In the genomic region with DNA sequence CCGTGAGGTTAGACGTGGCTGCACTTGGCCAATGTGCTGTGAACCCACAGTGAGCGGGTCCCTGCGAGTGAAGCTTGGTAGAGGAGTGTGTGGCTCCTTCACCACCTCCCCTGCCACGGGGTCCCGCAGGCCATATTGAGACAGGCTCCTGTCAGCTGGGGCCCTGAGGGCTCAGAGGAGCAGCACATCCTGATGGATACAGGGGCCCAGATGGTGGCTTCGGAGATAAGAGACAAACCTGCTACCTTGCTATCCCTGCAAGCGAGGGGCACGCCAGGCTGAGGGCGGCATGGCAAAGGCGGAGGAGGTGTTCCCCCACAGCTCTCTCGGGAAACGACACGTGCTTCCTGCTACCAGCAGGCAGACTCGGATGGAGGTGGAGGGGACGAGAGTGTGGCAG, we compare ENCODE assay signal across 28 cellular contexts. TPM values are rescaled to one million over a fixed set of nuclear protein-coding genes. Genes with fewer than 3 reads are reported as not detected.
"Had no signal": no experiment of that assay in that cellular context is flagged by ENCODE, and none has a peak within 500 bp of the region (broad histone marks: within the 10 kb centered on the region; RNA-seq: fewer than 3 reads in every experiment).

No MANE protein-coding gene starts in this region.

- H3K27me3 ChIP-seq: colonic mucosa, thyroid gland had no signal

- H3K27ac Mint-ChIP-seq: activated naive CD4-positive, alpha-beta T cell treated with anti-CD3 and anti-CD28 coated beads, Interleukin-2, amount 10 ng/mL, durations not matched to agents 7 days and 5 days; activated naive CD8-positive, alpha-beta T cell treated with anti-CD3 and anti-CD28 coated beads, Interleukin-2, amount 50 U/mL, for 24 hours; endodermal cell; naive thymus-derived CD4-positive, alpha-beta T cell had no signal

- H3K4me3 ChIP-seq: colonic mucosa, thyroid gland had no signal

- H3K9me3 ChIP-seq: colonic mucosa, thyroid gland had no signal

- DNase-seq: activated CD4-positive, alpha-beta T cell treated with anti-CD3 and anti-CD28 coated beads, Interleukin-2, amount 50 U/mL, for 1 hour; activated CD4-positive, CD25-positive, alpha-beta regulatory T cell treated with anti-CD3 and anti-CD28 coated beads, Interleukin-2, amount 50 U/mL, for 72 hours; activated CD8-positive, alpha-beta memory T cell treated with anti-CD3 and anti-CD28 coated beads, Interleukin-2, amount 50 U/mL, for 4 hours; activated effector memory CD4-positive, alpha-beta T cell treated with Interleukin-2 at 50 U/mL for 16 hours; activated naive CD4-positive, alpha-beta T cell treated with anti-CD3 and anti-CD28 coated beads, Interleukin-2, amount 10 ng/mL, durations not matched to agents 7 days and 5 days; activated naive CD8-positive, alpha-beta T cell treated with anti-CD3 and anti-CD28 coated beads, Interleukin-2, amount 50 U/mL, for 24 hours; activated T-cell treated with anti-CD3 and anti-CD28 coated beads, Interleukin-2, amount 50 U/mL, for 4 hours; anterior cingulate cortex; brain microvascular endothelial cell; central memory CD4-positive, alpha-beta T cell; colonic mucosa; endodermal cell; foreskin fibroblast; hypothalamus; islet precursor cell; mesenchymal stem cell; naive thymus-derived CD4-positive, alpha-beta T cell; stimulated activated CD4-positive, alpha-beta T cell treated with anti-CD3 and anti-CD28 coated beads, Interleukin-4, amount 100 ng/mL, for 4 hours; stimulated activated naive CD4-positive, alpha-beta T cell; T1000; thyroid gland had no signal

- H3K27ac ChIP-seq: brain microvascular endothelial cell, colonic mucosa, epithelial cell of prostate, thyroid gland had no signal

- H3K4me3 Mint-ChIP-seq: activated naive CD4-positive, alpha-beta T cell treated with anti-CD3 and anti-CD28 coated beads, Interleukin-2, amount 10 ng/mL, durations not matched to agents 7 days and 5 days; activated naive CD8-positive, alpha-beta T cell treated with anti-CD3 and anti-CD28 coated beads, Interleukin-2, amount 50 U/mL, for 24 hours; activated T-cell treated with anti-CD3 and anti-CD28 coated beads, Interleukin-2, amount 50 U/mL, for 4 hours; endodermal cell; naive thymus-derived CD4-positive, alpha-beta T cell had no signal

- H3K4me1 ChIP-seq: colonic mucosa, thyroid gland had no signal

- H3K36me3 ChIP-seq: brain microvascular endothelial cell, colonic mucosa, thyroid gland had no signal

- ATAC-seq: activated naive CD8-positive, alpha-beta T cell treated with anti-CD3 and anti-CD28 coated beads, Interleukin-2, amount 50 U/mL, for 24 hours; activated T-cell treated with anti-CD3 and anti-CD28 coated beads, Interleukin-2, amount 50 U/mL, for 4 hours; left lobe of liver; naive thymus-derived CD4-positive, alpha-beta T cell; sciatic nerve had no signal

- H3K4me1 Mint-ChIP-seq: endodermal cell; naive thymus-derived CD4-positive, alpha-beta T cell had no signal

- H3K36me3 Mint-ChIP-seq: activated naive CD4-positive, alpha-beta T cell treated with anti-CD3 and anti-CD28 coated beads, Interleukin-2, amount 10 ng/mL, durations not matched to agents 7 days and 5 days; naive thymus-derived CD4-positive, alpha-beta T cell had no signal

- H3K9me3 Mint-ChIP-seq: activated naive CD4-positive, alpha-beta T cell treated with anti-CD3 and anti-CD28 coated beads, Interleukin-2, amount 10 ng/mL, durations not matched to agents 7 days and 5 days; activated naive CD8-positive, alpha-beta T cell treated with anti-CD3 and anti-CD28 coated beads, Interleukin-2, amount 50 U/mL, for 24 hours; activated T-cell treated with anti-CD3 and anti-CD28 coated beads, Interleukin-2, amount 50 U/mL, for 4 hours; endodermal cell had no signal

RNA-seq across cellular contexts. Expression of gene SLC6A3, which starts 33.1 kb away (rescaled TPM):
- total RNA-seq: activated T-cell treated with anti-CD3 and anti-CD28 coated beads, Interleukin-2, amount 50 U/mL, for 4 hours; colonic mucosa; glomerular endothelial cell; left lobe of liver; osteocyte; pulmonary artery endothelial cell; sciatic nerve; T-helper 1 cell treated with Interleukin-12 subunit alpha and Interleukin-12 subunit beta and Interleukin-4 antibody, amounts not matched to agents 30 ng/mL and 1 ng/mL, for 36 hours had no signal
- polyA plus RNA-seq: naive thymus-derived CD4-positive, alpha-beta T cell had no signal
